11 cellular contexts compared by ENCODE assay signal in the genomic region with DNA sequence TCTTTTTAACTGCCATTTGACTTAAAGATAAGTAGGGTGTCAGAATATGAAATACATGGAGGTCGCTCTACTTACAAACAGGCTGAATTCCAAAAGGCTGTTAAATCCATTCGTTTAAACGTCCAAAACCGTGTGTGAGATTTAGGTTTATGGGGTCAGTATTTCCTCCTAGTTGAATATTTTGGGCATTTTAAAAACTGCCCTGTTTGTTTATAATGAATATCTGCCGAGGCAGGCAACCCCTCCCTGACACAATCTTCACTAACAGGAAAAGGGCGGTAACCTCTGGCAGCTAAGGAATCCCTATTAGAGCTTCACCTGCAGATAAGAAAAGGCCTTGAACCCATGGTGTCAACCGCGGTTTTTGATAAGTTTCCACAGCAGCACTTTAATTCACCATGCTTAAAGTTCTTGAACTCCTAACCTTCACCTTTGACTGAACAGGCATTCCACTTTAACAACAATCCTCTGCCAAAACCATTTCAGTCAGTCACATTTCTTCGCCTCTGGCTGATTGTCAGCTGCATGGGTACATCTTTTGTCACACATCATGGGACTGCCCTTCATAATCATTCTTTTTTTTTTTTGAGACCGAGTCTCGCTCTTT. TPM values are rescaled to one million over a fixed set of nuclear protein-coding genes. Genes with fewer than 3 reads are reported as not detected.
DNase-seq lines count a peak whose midpoint lies in the region; ATAC-seq and TF ChIP-seq lines count a peak whose summit lies in the region.
"Had no signal": no experiment of that assay in that cellular context is flagged by ENCODE, and none has a peak within 500 bp of the region (broad histone marks: within the 10 kb centered on the region; RNA-seq: fewer than 3 reads in every experiment).

No MANE protein-coding gene starts in this region.

- intact Hi-C loops in activated CD4-positive, alpha-beta T cell treated with anti-CD3 and anti-CD28 coated beads for 36 hours (cut with DNase I, micrococcal nuclease): loop anchor here (2.0 to 5.0 kb wide), 2 partner anchors 19 to 176 kb away; no protein-coding TSS in a partner anchor

- H3K9me3 Mint-ChIP-seq in activated CD4-positive, alpha-beta T cell treated with anti-CD3 and anti-CD28 coated beads for 36 hours (ENCODE audit: low read depth): peaks cover 2% of the 10 kb centered on the region
- H3K9me3 Mint-ChIP-seq in neural progenitor cell: peaks cover 23% of the 10 kb centered on the region

- no peaks in the 10 kb centered on the region for H3K36me3 ChIP-seq in adipocyte (ENCODE audit: control insufficient read depth, insufficient read depth, low read length, severe bottlenecking)
- H3K36me3 ChIP-seq in subcutaneous abdominal adipose tissue (ENCODE audit: control insufficient read depth in 5 of 5, insufficient read depth in 5 of 5, low read length in 5 of 5): no peaks in the 10 kb centered on the region
- H3K36me3 ChIP-seq in neural progenitor cell: no peaks in the 10 kb centered on the region

- H3K9ac ChIP-seq in adipocyte (ENCODE audit: low read length): peak overlapping the region; percentile 57
- H3K9ac ChIP-seq in subcutaneous abdominal adipose tissue (ENCODE audit: low read length in 5 of 5): peak overlapping the region in 2 of 5 donors; percentile 64 to 66
- H3K9ac ChIP-seq in neural progenitor cell: no peak overlapping the region

- no peaks in the 10 kb centered on the region for H3K79me2 ChIP-seq in neural progenitor cell (ENCODE audit: low read depth)

- peak overlapping the region; percentile 95 for H3K27ac Mint-ChIP-seq in activated CD4-positive, alpha-beta T cell treated with anti-CD3 and anti-CD28 coated beads for 36 hours
- H3K27ac Mint-ChIP-seq in neural progenitor cell: no peak overlapping the region

- POLR2A ChIA-PET in activated CD4-positive, alpha-beta T cell treated with anti-CD3 and anti-CD28 coated beads for 36 hours (lab: Charles Lee): no interaction called here

- H3K4me2 ChIP-seq in neural progenitor cell: no peak overlapping the region

- peaks cover 54% of the 10 kb centered on the region for H3K4me1 Mint-ChIP-seq in activated CD4-positive, alpha-beta T cell treated with anti-CD3 and anti-CD28 coated beads for 36 hours
- H3K4me1 Mint-ChIP-seq in neural progenitor cell: no peaks in the 10 kb centered on the region

- no peaks in the 10 kb centered on the region for H4K20me1 ChIP-seq in neural progenitor cell (ENCODE audit: low read depth)

- H3K4me3 Mint-ChIP-seq in activated CD4-positive, alpha-beta T cell treated with anti-CD3 and anti-CD28 coated beads for 36 hours: no peak overlapping the region
- no peak overlapping the region for H3K4me3 Mint-ChIP-seq in neural progenitor cell

- H3K4me1 ChIP-seq in adipocyte (ENCODE audit: control insufficient read depth, insufficient read depth, low read length): peaks cover 25% of the 10 kb centered on the region
- H3K4me1 ChIP-seq in subcutaneous abdominal adipose tissue (ENCODE audit: control insufficient read depth in 5 of 5, insufficient read depth in 5 of 5, low read length in 5 of 5): peaks cover 7 to 28% (median 26%) of the 10 kb centered on the region in 5 donors
- H3K4me1 ChIP-seq in neural progenitor cell: no peaks in the 10 kb centered on the region

- H3K27me3 ChIP-seq in adipocyte (replicated peaks; ENCODE audit: control insufficient read depth, insufficient read depth, low read length) (no peaks in the 10 kb centered on the region), subcutaneous abdominal adipose tissue (ENCODE audit: control insufficient read depth in 5 of 5, insufficient read depth in 4 of 5, low read length in 5 of 5) (no peaks in the 10 kb centered on the region), neural progenitor cell (no peaks in the 10 kb centered on the region)

- H3K36me3 Mint-ChIP-seq in activated CD4-positive, alpha-beta T cell treated with anti-CD3 and anti-CD28 coated beads for 36 hours (ENCODE audit: low read depth): peaks cover 18% of the 10 kb centered on the region
- peaks cover 11% of the 10 kb centered on the region for H3K36me3 Mint-ChIP-seq in neural progenitor cell

- TF ChIP-seq CTCF in neural progenitor cell (IDR thresholded peaks at IDR 0.05): no peak

- H3K9me3 ChIP-seq in adipocyte (ENCODE audit: control insufficient read depth, low read length) (no peaks in the 10 kb centered on the region), subcutaneous abdominal adipose tissue (ENCODE audit: control insufficient read depth in 5 of 5, low read length in 5 of 5) (no peaks in the 10 kb centered on the region), neural progenitor cell (ENCODE audit: low read depth) (no peaks in the 10 kb centered on the region)

- H3K4me3 ChIP-seq in adipocyte (ENCODE audit: low read length) (peak overlapping the region; percentile 18), subcutaneous abdominal adipose tissue (ENCODE audit: low read depth in 1 of 5, low read length in 5 of 5) (peak overlapping the region in 3 of 5 donors; percentile 4 to 43 (median 30)), neural progenitor cell (no peak overlapping the region)

- H3K27me3 Mint-ChIP-seq in activated CD4-positive, alpha-beta T cell treated with anti-CD3 and anti-CD28 coated beads for 36 hours: no peaks in the 10 kb centered on the region
- peaks cover 2% of the 10 kb centered on the region for H3K27me3 Mint-ChIP-seq in neural progenitor cell (ENCODE audit: insufficient read depth, low read depth)

- H3F3A ChIP-seq in neural progenitor cell (ENCODE audit: low read depth): no peaks in the 10 kb centered on the region

- no peak for ATAC-seq in activated CD4-positive, alpha-beta T cell treated with anti-CD3 and anti-CD28 coated beads for 36 hours
- no peak for ATAC-seq in HG03025 (IDR thresholded peaks at IDR 0.05; ENCODE audit: low FRiP score, unreplicated experiment)

- DNase-seq in activated CD4-positive, alpha-beta T cell treated with anti-CD3 and anti-CD28 coated beads for 36 hours: no peak
- DNase-seq in activated CD4-positive, alpha-beta T cell treated with anti-CD3 and anti-CD28 coated beads for 4 hours: no peak
- DNase-seq in adipocyte (ENCODE audit: low read depth) (no peak), iPS-NIHi7 (ENCODE audit: extremely low spot score) (peak; percentile 20), pons (ENCODE audit: low spot score) (no peak), neural progenitor cell (ENCODE audit: low spot score) (no peak)
- DNase-seq: 8988T, activated gamma-delta T cell, NCI-H1417 had no signal

- CTCF ChIA-PET in activated CD4-positive, alpha-beta T cell treated with anti-CD3 and anti-CD28 coated beads for 36 hours (lab: Charles Lee): interaction anchor here (1.0 to 1.1 kb wide), 3 partner anchors 53 to 250 kb away, joined by 3 read pairs; no protein-coding TSS in a partner anchor

- H3K27ac ChIP-seq in subcutaneous abdominal adipose tissue (ENCODE audit: low read depth, low read length): peak overlapping the region; percentile 83
- H3K27ac ChIP-seq in neural progenitor cell: no peak overlapping the region

- H2AFZ ChIP-seq in neural progenitor cell (replicated peaks): no peak overlapping the region

RNA-seq across cellular contexts. Expression of a gene that starts 17.8 kb away (rescaled TPM):
- total RNA-seq in activated CD4-positive, alpha-beta T cell treated with anti-CD3 and anti-CD28 coated beads for 36 hours: 10 to 100 TPM; 22.5 to 25.6 TPM
- total RNA-seq in neural progenitor cell (ENCODE audit: low replicate concordance): 7.0 and 7.1 TPM in 2 replicates

RNA-seq across cellular contexts. Expression of a gene that starts 18.0 kb away (rescaled TPM):
- total RNA-seq in activated CD4-positive, alpha-beta T cell treated with anti-CD3 and anti-CD28 coated beads for 36 hours: 10 to 100 TPM; 20.5 to 21.8 TPM
- 64.0 and 79.4 TPM in 2 replicates for total RNA-seq in neural progenitor cell (ENCODE audit: low replicate concordance)
